In the genomic region with DNA sequence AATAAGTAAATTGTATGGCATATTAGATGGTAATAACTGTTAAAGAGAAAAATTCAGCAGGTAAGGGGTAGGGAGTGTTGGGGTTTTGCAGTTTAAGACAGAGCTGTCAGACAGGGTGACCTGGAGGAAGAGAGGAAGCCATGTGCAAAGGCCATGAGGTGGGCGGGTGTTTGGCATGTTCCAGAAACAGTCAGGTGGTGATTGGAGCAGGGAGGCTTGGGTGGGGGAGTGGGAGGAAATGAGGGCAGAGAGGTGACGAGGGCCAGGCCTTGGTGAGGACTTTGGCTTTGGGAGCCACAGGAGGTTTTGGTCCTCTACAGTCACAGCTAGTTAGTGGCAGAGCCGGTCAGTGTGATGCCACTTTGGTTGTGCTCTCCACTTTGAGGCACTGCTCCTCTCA, we compare ENCODE assay signal across 31 cellular contexts. TPM values are rescaled to one million over a fixed set of nuclear protein-coding genes. Genes with fewer than 3 reads are reported as not detected.
"Had no signal": no experiment of that assay in that cellular context is flagged by ENCODE, and none has a peak within 500 bp of the region (broad histone marks: within the 10 kb centered on the region; RNA-seq: fewer than 3 reads in every experiment).

No MANE protein-coding gene starts in this region.

- H3K79me2 ChIP-seq: parathyroid adenoma had no signal

- FAIRE-seq: endothelial cell of umbilical vein, islet of Langerhans had no signal

- H3K27ac ChIP-seq: coronary artery, esophagus muscularis mucosa, foreskin keratinocyte, heart right ventricle, left lung, neutrophil, parathyroid adenoma, right atrium auricular region, sigmoid colon, skin epidermis, spleen, suprapubic skin, vagina had no signal

- H3K27ac Mint-ChIP-seq: mesothelial cell of epicardium; naive B cell; natural killer cell treated with Interleukin-12 subunit alpha and Interleukin-12 subunit beta and Interleukin-15 and Interleukin-18, amount 100 ng/mL, for 72 hours; progenitor cell of endocrine pancreas; stimulated activated naive CD8-positive, alpha-beta T cell treated with anti-CD3 and anti-CD28 coated beads, Interleukin-15, amount 100 ng/mL, for 72 hours had no signal

- H3K9me3 Mint-ChIP-seq: mesothelial cell of epicardium; natural killer cell treated with Interleukin-12 subunit alpha and Interleukin-12 subunit beta and Interleukin-15 and Interleukin-18, amount 100 ng/mL, for 72 hours; stimulated activated naive CD8-positive, alpha-beta T cell treated with anti-CD3 and anti-CD28 coated beads, Interleukin-15, amount 100 ng/mL, for 72 hours had no signal

- ATAC-seq: foreskin keratinocyte; left lung; stimulated activated naive CD8-positive, alpha-beta T cell treated with anti-CD3 and anti-CD28 coated beads, Interleukin-15, amount 100 ng/mL, for 72 hours had no signal

- H3K9me3 ChIP-seq: esophagus muscularis mucosa, heart right ventricle, left lung, mucosa of descending colon, neutrophil, right atrium auricular region, sigmoid colon, suprapubic skin, vagina had no signal

- H3K36me3 Mint-ChIP-seq: mesothelial cell of epicardium; natural killer cell treated with Interleukin-12 subunit alpha and Interleukin-12 subunit beta and Interleukin-15 and Interleukin-18, amount 100 ng/mL, for 72 hours had no signal

- H3K4me3 Mint-ChIP-seq: mesothelial cell of epicardium; naive B cell; natural killer cell treated with Interleukin-12 subunit alpha and Interleukin-12 subunit beta and Interleukin-15 and Interleukin-18, amount 100 ng/mL, for 72 hours; neural crest cell; stimulated activated naive CD8-positive, alpha-beta T cell treated with anti-CD3 and anti-CD28 coated beads, Interleukin-15, amount 100 ng/mL, for 72 hours had no signal

- DNase-seq: dermis blood vessel endothelial cell; effector memory CD4-positive, alpha-beta T cell; foreskin keratinocyte; heart right ventricle; left cardiac atrium; mesenchymal stem cell; naive B cell; sigmoid colon; spleen; stimulated activated naive CD4-positive, alpha-beta T cell; stimulated activated naive CD8-positive, alpha-beta T cell treated with anti-CD3 and anti-CD28 coated beads, Interleukin-15, amount 100 ng/mL, for 72 hours had no signal

- H3K9ac ChIP-seq: parathyroid adenoma had no signal

- H3K4me1 ChIP-seq: esophagus muscularis mucosa, foreskin keratinocyte, heart right ventricle, left lung, parathyroid adenoma, right atrium auricular region, sigmoid colon, spleen, suprapubic skin, vagina had no signal

- H3K27me3 Mint-ChIP-seq: stimulated activated naive CD8-positive, alpha-beta T cell treated with anti-CD3 and anti-CD28 coated beads, Interleukin-15, amount 100 ng/mL, for 72 hours had no signal

- H3K4me3 ChIP-seq: coronary artery, esophagus muscularis mucosa, heart right ventricle, left lung, mucosa of descending colon, right atrium auricular region, sigmoid colon, skin epidermis, spleen, suprapubic skin, vagina had no signal

- H2AFZ ChIP-seq: parathyroid adenoma had no signal

- H3K36me3 ChIP-seq: esophagus muscularis mucosa, heart right ventricle, left lung, neutrophil, right atrium auricular region, sigmoid colon, spleen, suprapubic skin, vagina had no signal

- H3K27me3 ChIP-seq: foreskin keratinocyte, heart right ventricle, left lung, right atrium auricular region, sigmoid colon, spleen, suprapubic skin, vagina had no signal

- H3K4me1 Mint-ChIP-seq: mesothelial cell of epicardium, neural crest cell had no signal

RNA-seq across cellular contexts. Expression of a gene that starts 20.1 kb away (rescaled TPM):
- total RNA-seq: lung microvascular endothelial cell had no signal

RNA-seq across cellular contexts. Expression of a gene that starts 27.6 kb away (rescaled TPM):
- total RNA-seq: dermis blood vessel endothelial cell, endothelial cell of umbilical vein, epithelial cell of proximal tubule, fibroblast of lung, foreskin keratinocyte, kidney epithelial cell, lung microvascular endothelial cell, progenitor cell of endocrine pancreas had no signal
- polyA plus RNA-seq: endothelial cell of umbilical vein, fibroblast of lung, foreskin keratinocyte had no signal
